In the genomic region with DNA sequence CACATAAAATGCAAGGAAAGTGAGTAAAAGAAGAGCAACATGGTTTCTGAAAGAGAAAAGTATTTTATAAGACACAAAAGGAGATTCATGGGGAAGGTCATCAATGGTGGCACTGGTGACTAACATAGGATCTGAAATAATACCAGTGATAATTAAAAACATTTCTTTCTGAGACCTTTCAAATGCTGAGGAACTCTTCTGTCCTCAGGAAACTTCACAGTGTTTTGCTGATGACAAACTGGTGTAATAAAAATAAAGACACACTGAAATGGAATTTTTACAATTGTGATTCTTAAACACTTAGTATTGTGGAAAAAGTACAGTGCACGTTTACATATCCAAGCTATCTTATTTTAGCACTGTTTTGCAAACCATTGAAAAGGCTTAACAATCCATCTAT, we compare ENCODE assay signal across 14 cellular contexts.
"Had no signal": no experiment of that assay in that cellular context is flagged by ENCODE, and none has a peak within 500 bp of the region (broad histone marks: within the 10 kb centered on the region; RNA-seq: fewer than 3 reads in every experiment).

No MANE protein-coding gene starts in this region.

- H3K4me1 Mint-ChIP-seq: activated naive CD8-positive, alpha-beta T cell treated with anti-CD3 and anti-CD28 coated beads, Interleukin-2, amount 10 ng/mL, durations not matched to agents 7 days and 5 days; mesothelial cell of epicardium had no signal

- H3K27me3 ChIP-seq: breast epithelium, right lobe of liver had no signal

- H3K27ac ChIP-seq: breast epithelium, right lobe of liver, thoracic aorta had no signal

- H3K9me3 ChIP-seq: breast epithelium, right lobe of liver, thoracic aorta had no signal

- H3K4me3 Mint-ChIP-seq: activated naive CD8-positive, alpha-beta T cell treated with anti-CD3 and anti-CD28 coated beads, Interleukin-2, amount 10 ng/mL, durations not matched to agents 7 days and 5 days; dendritic cell treated with granulocyte-macrophage colony-stimulating factor and Interleukin-4, amounts not matched to agents 40 ng/mL and 50 ng/mL, for 4 days; mesothelial cell of epicardium had no signal

- H3K36me3 ChIP-seq: breast epithelium, right lobe of liver, thoracic aorta had no signal

- H3K27ac Mint-ChIP-seq: activated naive CD8-positive, alpha-beta T cell treated with anti-CD3 and anti-CD28 coated beads, Interleukin-2, amount 10 ng/mL, durations not matched to agents 7 days and 5 days; dendritic cell treated with granulocyte-macrophage colony-stimulating factor and Interleukin-4, amounts not matched to agents 40 ng/mL and 50 ng/mL, for 4 days; mesothelial cell of epicardium had no signal

- H3K36me3 Mint-ChIP-seq: activated naive CD8-positive, alpha-beta T cell treated with anti-CD3 and anti-CD28 coated beads, Interleukin-2, amount 10 ng/mL, durations not matched to agents 7 days and 5 days; mesothelial cell of epicardium had no signal

- DNase-seq: activated CD4-positive, alpha-beta T cell treated with anti-CD3 and anti-CD28 coated beads, Interleukin-2, amount 50 U/mL, for 1 hour; activated CD8-positive, alpha-beta memory T cell treated with anti-CD3 and anti-CD28 coated beads for 24 hours; activated naive CD4-positive, alpha-beta T cell; activated naive CD8-positive, alpha-beta T cell treated with anti-CD3 and anti-CD28 coated beads, Interleukin-2, amount 10 ng/mL, durations not matched to agents 7 days and 5 days; cerebellar nuclear complex; effector memory CD4-positive, alpha-beta T cell; left colon; right lobe of liver; stimulated activated CD4-positive, alpha-beta T cell treated with anti-CD3 and anti-CD28 coated beads, Interleukin-2, amount 100 ng/mL, for 24 hours had no signal

- H3K9me3 Mint-ChIP-seq: activated naive CD8-positive, alpha-beta T cell treated with anti-CD3 and anti-CD28 coated beads, Interleukin-2, amount 10 ng/mL, durations not matched to agents 7 days and 5 days; dendritic cell treated with granulocyte-macrophage colony-stimulating factor and Interleukin-4, amounts not matched to agents 40 ng/mL and 50 ng/mL, for 4 days; mesothelial cell of epicardium had no signal

- H3K4me1 ChIP-seq: breast epithelium, right lobe of liver had no signal

- H3K4me3 ChIP-seq: breast epithelium, lung, right lobe of liver, thoracic aorta had no signal

- ATAC-seq: left colon, right lobe of liver had no signal
